Comparison of ENCODE assay signal across 20 cellular contexts in the genomic region with DNA sequence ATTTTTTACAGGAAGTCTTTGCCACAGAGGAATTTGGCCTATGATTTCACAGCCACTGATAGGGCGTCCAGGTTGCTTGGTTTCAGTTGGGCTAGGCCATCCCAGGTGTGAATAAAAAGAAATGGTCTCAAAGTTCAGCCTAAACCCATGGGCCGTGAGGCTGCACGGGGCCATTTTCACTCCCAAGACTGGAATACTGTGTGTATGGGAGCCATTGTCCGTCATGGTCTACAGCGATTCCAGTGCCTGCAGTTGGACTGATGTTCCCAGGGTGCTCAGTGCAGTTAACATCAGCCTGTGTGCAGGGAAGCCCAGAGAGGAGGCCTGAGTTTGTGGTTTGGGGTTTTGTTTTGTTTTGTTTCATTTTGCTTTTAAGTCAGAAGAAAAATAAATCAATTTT.
DNase-seq lines count a peak whose midpoint lies in the region; ATAC-seq and TF ChIP-seq lines count a peak whose summit lies in the region.
"Had no signal": no experiment of that assay in that cellular context is flagged by ENCODE, and none has a peak within 500 bp of the region (broad histone marks: within the 10 kb centered on the region; RNA-seq: fewer than 3 reads in every experiment).

No MANE protein-coding gene starts in this region.

- DNase-seq in CD8-positive, alpha-beta memory T cell, result peak in 1 of 5 donors; percentile 12
- peak; percentile 26 for DNase-seq in GM19238 (ENCODE audit: insufficient read length, low spot score)
- no peak for DNase-seq in T-cell
- DNase-seq in lung (ENCODE audit: low spot score), result peak; percentile 2
- DNase-seq in gastrocnemius medialis, result no peak
- no peak for DNase-seq in stimulated activated naive CD4-positive, alpha-beta T cell treated with Interleukin-2 at 50 U/mL for 16 hours (lab: John Stamatoyannopoulos, UW)
- DNase-seq: activated B cell treated with CpG ODN at 0.5 μM for 24 hours; activated CD8-positive, alpha-beta memory T cell treated with anti-CD3 and anti-CD28 coated beads, Interleukin-2, amount 50 U/mL, for 48 hours; activated naive CD4-positive, alpha-beta T cell; Calu3; colonic mucosa; foreskin keratinocyte; left ventricle myocardium superior; NCI-H187 treated with DMSO at 0.1 percent for 48 hours; NCI-H446 treated with DMSO at 0.1 percent for 48 hours; ovary; SHP77; stimulated activated CD4-positive, alpha-beta T cell treated with anti-CD3 and anti-CD28 coated beads, Interleukin-4, amount 100 ng/mL, for 24 hours had no signal

- no peak for TF ChIP-seq POLR2A in gastrocnemius medialis (IDR thresholded peaks at IDR 0.05)

- 87 to 89% methylated on average over 5 of the region's 5 CpGs for WGBS in lung, 2 donors

- H3K4me1 ChIP-seq in CD8-positive, alpha-beta memory T cell (ENCODE audit: insufficient read depth, low read length), result peaks cover 40% of the 10 kb centered on the region
- H3K4me1 ChIP-seq in lung (ENCODE audit: control insufficient read depth in 2 of 2, insufficient read depth in 2 of 2, low read length in 2 of 2), result peaks cover 3% of the 10 kb centered on the region in 2 donors
- H3K4me1 ChIP-seq in gastrocnemius medialis, result peaks cover 0 to 4% of the 10 kb centered on the region in 2 donors
- H3K4me1 ChIP-seq: HAP-1 had no signal

- CTCF ChIA-PET in CD8-positive, alpha-beta memory T cell (lab: Charles Lee), result no interaction called here
- CTCF ChIA-PET in T-cell (lab: Charles Lee), result no interaction called here

- H3K27me3 ChIP-seq in CD8-positive, alpha-beta memory T cell (ENCODE audit: insufficient read depth, low read length, poor library complexity, severe bottlenecking), result no peaks in the 10 kb centered on the region
- H3K27me3 ChIP-seq in lung (ENCODE audit: control insufficient read depth, insufficient read depth), result no peaks in the 10 kb centered on the region
- no peaks in the 10 kb centered on the region for H3K27me3 ChIP-seq in gastrocnemius medialis
- H3K27me3 ChIP-seq: colonic mucosa, foreskin keratinocyte, ovary had no signal

- intact Hi-C loops in gastrocnemius medialis (cut with DNase I; ENCODE audit: low total_unique reads), result no loop called here

- H3K27ac ChIP-seq in CD8-positive, alpha-beta memory T cell (ENCODE audit: low read depth, low read length), result no peak overlapping the region
- no peak overlapping the region for H3K27ac ChIP-seq in lung (ENCODE audit: low read depth in 1 of 2, low read length in 1 of 2)
- H3K27ac ChIP-seq in gastrocnemius medialis, result no peak overlapping the region
- H3K27ac ChIP-seq: colonic mucosa, foreskin keratinocyte, ovary had no signal

- peaks cover 55 to 78% (median 62%) of the 10 kb centered on the region in 3 donors for H3K4me1 Mint-ChIP-seq in CD8-positive, alpha-beta memory T cell
- H3K4me1 Mint-ChIP-seq in T-cell, result peaks cover 11 to 46% (median 34%) of the 10 kb centered on the region in 3 donors

- ATAC-seq in T-cell (replicated peaks in 1 of 4), result no peak
- no peak for ATAC-seq in lung (ENCODE audit: insufficient read depth, low FRiP score)
- no peak for ATAC-seq in HG03280 (IDR thresholded peaks at IDR 0.05; ENCODE audit: unreplicated experiment)
- no peak for ATAC-seq in gastrocnemius medialis
- ATAC-seq: foreskin keratinocyte had no signal

- no peak overlapping the region for H3K4me3 ChIP-seq in CD8-positive, alpha-beta memory T cell (ENCODE audit: low read length)
- H3K4me3 ChIP-seq in lung (no peak overlapping the region), gastrocnemius medialis (no peak overlapping the region)
- H3K4me3 ChIP-seq: colonic mucosa, HAP-1, ovary had no signal

- H3K27ac Mint-ChIP-seq in CD8-positive, alpha-beta memory T cell, result peak overlapping the region in 7 of 8 donors; percentile 59 to 91 (median 73)
- peak overlapping the region; percentile 11 to 66 for H3K27ac Mint-ChIP-seq in T-cell

- POLR2A ChIA-PET in CD8-positive, alpha-beta memory T cell (lab: Charles Lee), result no interaction called here
- POLR2A ChIA-PET in T-cell (lab: Charles Lee), result no interaction called here

- H3K9me3 Mint-ChIP-seq in CD8-positive, alpha-beta memory T cell, result peaks cover 0 to 6% (median 0%) of the 10 kb centered on the region in 5 donors
- H3K9me3 Mint-ChIP-seq in T-cell, result no peaks in the 10 kb centered on the region
- H3K9me3 Mint-ChIP-seq: activated B cell treated with CpG ODN at 0.5 μM for 24 hours had no signal

- TF ChIP-seq CTCF in lung (IDR thresholded peaks at IDR 0.05; ENCODE audit: control extremely low read depth, extremely low read depth), result no peak
- TF ChIP-seq CTCF in gastrocnemius medialis (IDR thresholded peaks at IDR 0.05 in 4 of 5, conservative IDR thresholded peaks at IDR 0.05 in 1 of 5), result no peak

- H3K36me3 Mint-ChIP-seq in CD8-positive, alpha-beta memory T cell, result peaks cover 0 to 6% (median 0%) of the 10 kb centered on the region in 3 donors
- no peaks in the 10 kb centered on the region for H3K36me3 Mint-ChIP-seq in T-cell

- H3K36me3 ChIP-seq in CD8-positive, alpha-beta memory T cell (ENCODE audit: insufficient read depth, low read length), result no peaks in the 10 kb centered on the region
- no peaks in the 10 kb centered on the region for H3K36me3 ChIP-seq in lung (ENCODE audit: control insufficient read depth in 2 of 2, insufficient read depth in 2 of 2, low read length in 2 of 2)
- H3K36me3 ChIP-seq in gastrocnemius medialis, result no peaks in the 10 kb centered on the region
- H3K36me3 ChIP-seq: colonic mucosa, HAP-1, ovary had no signal

- peak overlapping the region in 6 of 7 donors; percentile 58 to 84 (median 59) for H3K4me3 Mint-ChIP-seq in CD8-positive, alpha-beta memory T cell
- H3K4me3 Mint-ChIP-seq in T-cell, result no peak overlapping the region

- no peaks in the 10 kb centered on the region for H3K9me3 ChIP-seq in CD8-positive, alpha-beta memory T cell (ENCODE audit: low read length)
- H3K9me3 ChIP-seq in lung (ENCODE audit: control insufficient read depth in 2 of 2, insufficient read depth in 1 of 2, low read length in 1 of 2), result peaks cover 0 to 2% of the 10 kb centered on the region in 2 donors
- no peaks in the 10 kb centered on the region for H3K9me3 ChIP-seq in gastrocnemius medialis
- H3K9me3 ChIP-seq: colonic mucosa, ovary had no signal

- H3K27me3 Mint-ChIP-seq in CD8-positive, alpha-beta memory T cell, result no peaks in the 10 kb centered on the region
- H3K27me3 Mint-ChIP-seq in T-cell, result no peaks in the 10 kb centered on the region
- H3K27me3 Mint-ChIP-seq: activated B cell treated with CpG ODN at 0.5 μM for 24 hours had no signal

- in situ Hi-C loops in gastrocnemius medialis (cut with MboI; ENCODE audit: low sequenced_read_pairs in 4 of 4), result no loop called here

Comparison
In these comparisons a context has a peak if more than half of its experiments do, and no peak if none do; other contexts are left out.
1. DNase-seq: peak in GM19238 (single experiment) and lung (single experiment); none in T-cell (0 of 34), gastrocnemius medialis (0 of 2) and stimulated activated naive CD4-positive, alpha-beta T cell treated with Interleukin-2 at 50 U/mL for 16 hours (single experiment).
2. H3K4me3 Mint-ChIP-seq: peak in CD8-positive, alpha-beta memory T cell (6 of 7); none in T-cell (0 of 3).